ENCODE assay signal across 8 cellular contexts in genomic region chr3:49017229-49017615, GRCh38. TPM values are rescaled to one million over a fixed set of nuclear protein-coding genes. Genes with fewer than 3 reads are reported as not detected.
DNase-seq lines count a peak whose midpoint lies in the region; ATAC-seq and TF ChIP-seq lines count a peak whose summit lies in the region.

No MANE protein-coding gene starts in this region.

- H3K36me3 ChIP-seq in BJ (ENCODE audit: control insufficient read depth, insufficient read depth, low read length): peaks cover 32% of the 10 kb centered on the region
- peaks cover 42% of the 10 kb centered on the region for H3K36me3 ChIP-seq in IMR-90 (ENCODE audit: control insufficient read depth, insufficient read depth, low read length)
- H3K36me3 ChIP-seq in naive thymus-derived CD4-positive, alpha-beta T cell (ENCODE audit: control insufficient read depth in 2 of 3, insufficient read depth in 3 of 3, low read length in 3 of 3): peaks cover 0 to 52% (median 5%) of the 10 kb centered on the region in 3 experiments

- H3K27ac ChIP-seq in IMR-90 (ENCODE audit: insufficient read depth, low read length): peak overlapping the region; percentile 62; the same call in 1 of the 2 replicates
- peak overlapping the region; percentile 83 for H3K27ac ChIP-seq in naive thymus-derived CD4-positive, alpha-beta T cell (ENCODE audit: low read depth, low read length)

- no peaks in the 10 kb centered on the region for H3K9me3 Mint-ChIP-seq in central memory CD8-positive, alpha-beta T cell
- no peaks in the 10 kb centered on the region for H3K9me3 Mint-ChIP-seq in naive thymus-derived CD4-positive, alpha-beta T cell

- peak overlapping the region; percentile 26; the same call in 1 of the 2 replicates for H3K56ac ChIP-seq in IMR-90 (ENCODE audit: extremely low read depth, insufficient read depth, low read length)

- H2BK5ac ChIP-seq in IMR-90 (ENCODE audit: low read depth, low read length, poor library complexity, severe bottlenecking): peak overlapping the region; percentile 74

- no peak for ATAC-seq in IMR-90 (ENCODE audit: low read depth)
- no peak for ATAC-seq in central memory CD8-positive, alpha-beta T cell (replicated peaks; ENCODE audit: extremely low read depth, poor library complexity, severe bottlenecking)
- ATAC-seq in naive thymus-derived CD4-positive, alpha-beta T cell: no peak
- ATAC-seq in HG03565 (IDR thresholded peaks at IDR 0.05; ENCODE audit: unreplicated experiment): no peak
- ATAC-seq in GM18867 (IDR thresholded peaks at IDR 0.05; ENCODE audit: unreplicated experiment): no peak
- ATAC-seq in HG03442 (IDR thresholded peaks at IDR 0.05; ENCODE audit: unreplicated experiment): no peak

- peaks cover 20 to 81% of the 10 kb centered on the region in 2 experiments; a peak in 3 of 4 replicates for H3K79me1 ChIP-seq in IMR-90 (ENCODE audit: low read depth in 1 of 2, low read length in 2 of 2)

- H2AFZ ChIP-seq in IMR-90 (replicated peaks; ENCODE audit: low read length, poor library complexity): peak overlapping the region; percentile 98

- H3K27me3 ChIP-seq in BJ (ENCODE audit: control insufficient read depth, insufficient read depth, low read length): no peaks in the 10 kb centered on the region
- H3K27me3 ChIP-seq in IMR-90 (ENCODE audit: control insufficient read depth, insufficient read depth, low read length): no peaks in the 10 kb centered on the region
- H3K27me3 ChIP-seq in naive thymus-derived CD4-positive, alpha-beta T cell (ENCODE audit: control insufficient read depth in 2 of 2, insufficient read depth in 2 of 2, low read length in 2 of 2): no peaks in the 10 kb centered on the region

- peaks cover 26% of the 10 kb centered on the region for H3K4me1 Mint-ChIP-seq in central memory CD8-positive, alpha-beta T cell
- peaks cover 13 to 39% (median 29%) of the 10 kb centered on the region in 7 donors for H3K4me1 Mint-ChIP-seq in naive thymus-derived CD4-positive, alpha-beta T cell

- no peak overlapping the region for H2BK15ac ChIP-seq in IMR-90 (ENCODE audit: low read depth, low read length)

- intact Hi-C loops in IMR-90 (cut with micrococcal nuclease): no loop called here
- intact Hi-C loops in naive thymus-derived CD4-positive, alpha-beta T cell (cut with micrococcal nuclease): no loop called here

- BruUV-seq in IMR-90 (replicated peaks; lab: Mats Ljungman, UMichigan): no TSS peak

- H3K9me1 ChIP-seq in IMR-90 (ENCODE audit: insufficient read depth, low read length): peaks cover 9% of the 10 kb centered on the region

- peak overlapping the region; percentile 58; the same call in 1 of the 2 replicates for H3K23ac ChIP-seq in IMR-90 (ENCODE audit: low read depth, low read length)

- no peak for TF ChIP-seq CTCF in BJ (IDR thresholded peaks at IDR 0.05; ENCODE audit: insufficient read depth, low read depth, low read length)
- no peak for TF ChIP-seq CTCF in IMR-90 (conservative IDR thresholded peaks at IDR 0.05; ENCODE audit: low read depth, low read length)

- dilution Hi-C loops in IMR-90 (cut with HindIII; ENCODE audit: low sequenced_read_pairs, unreplicated experiment): no loop called here

- H3K18ac ChIP-seq in IMR-90 (ENCODE audit: low read depth, low read length): no peak overlapping the region

- H3K9me3 ChIP-seq in IMR-90 (ENCODE audit: control insufficient read depth, insufficient read depth, low read length): no peaks in the 10 kb centered on the region
- no peaks in the 10 kb centered on the region for H3K9me3 ChIP-seq in naive thymus-derived CD4-positive, alpha-beta T cell (ENCODE audit: control insufficient read depth in 2 of 3, low read length in 3 of 3)

- peak overlapping the region; percentile 69 for H3K27ac Mint-ChIP-seq in central memory CD8-positive, alpha-beta T cell (ENCODE audit: low read depth)
- H3K27ac Mint-ChIP-seq in naive thymus-derived CD4-positive, alpha-beta T cell: peak overlapping the region; percentile 19 to 85 (median 63)

- peak overlapping the region; percentile 47; the same call in 1 of the 2 replicates for H4K5ac ChIP-seq in IMR-90 (ENCODE audit: low read depth, low read length)

- H3K9ac ChIP-seq in IMR-90 (ENCODE audit: low read depth, low read length): peak overlapping the region; percentile 50

- peak overlapping the region; percentile 52 for H2AK5ac ChIP-seq in IMR-90 (ENCODE audit: low read depth, low read length)

- peaks cover 13% of the 10 kb centered on the region for H3K4me1 ChIP-seq in IMR-90 (ENCODE audit: control insufficient read depth, insufficient read depth, low read length)
- H3K4me1 ChIP-seq in naive thymus-derived CD4-positive, alpha-beta T cell (ENCODE audit: control insufficient read depth in 2 of 2, insufficient read depth in 2 of 2, low read length in 2 of 2): peaks cover 19 to 20% of the 10 kb centered on the region in 2 donors

- H3K4me2 ChIP-seq in IMR-90 (ENCODE audit: low read depth, low read length): peak overlapping the region; percentile 96

- H3K36me3 Mint-ChIP-seq in central memory CD8-positive, alpha-beta T cell (ENCODE audit: insufficient read depth): peaks cover 29% of the 10 kb centered on the region
- peaks cover 0 to 14% (median 3%) of the 10 kb centered on the region in 5 donors for H3K36me3 Mint-ChIP-seq in naive thymus-derived CD4-positive, alpha-beta T cell

- in situ Hi-C loops in IMR-90 (cut with MboI; ENCODE audit: low sequenced_read_pairs): no loop called here

- H3K4me3 ChIP-seq in BJ (ENCODE audit: low read depth, low read length): peak overlapping the region; percentile 70
- H3K4me3 ChIP-seq in IMR-90 (ENCODE audit: insufficient read depth, low read depth, low read length): peak overlapping the region; percentile 95
- peak overlapping the region; percentile 84 for H3K4me3 ChIP-seq in naive thymus-derived CD4-positive, alpha-beta T cell (ENCODE audit: low read length)

- peaks cover 29% of the 10 kb centered on the region for H4K20me1 ChIP-seq in IMR-90 (ENCODE audit: insufficient read depth, low read length)

- no peak for TF ChIP-seq POLR2A in IMR-90 (IDR thresholded peaks at IDR 0.05; ENCODE audit: low read depth, low read length)

- CTCF ChIA-PET in BJ (lab: Yijun Ruan, JAX): interaction anchor here (2.2 to 6.6 kb wide), 2 partner anchors 9 to 27 kb away, joined by 13 to 60 read pairs; partner anchors contain the start of genes P4HTM and WDR6
- CTCF ChIA-PET in IMR-90 (lab: Yijun Ruan, JAX): no interaction called here
- CTCF ChIA-PET in naive thymus-derived CD4-positive, alpha-beta T cell (lab: Charles Lee): interaction anchor here (1.0 to 1.6 kb wide), 3 partner anchors 10 to 29 kb away, joined by 3 to 9 read pairs (median 6); partner anchors contain the start of gene WDR6

- H3K4me3 Mint-ChIP-seq in central memory CD8-positive, alpha-beta T cell: peak overlapping the region; percentile 98
- H3K4me3 Mint-ChIP-seq in naive thymus-derived CD4-positive, alpha-beta T cell: peak overlapping the region; percentile 75 to 97 (median 91)

- no peak overlapping the region for H2BK120ac ChIP-seq in IMR-90 (ENCODE audit: low read depth, low read length)

- peak overlapping the region; percentile 58 for H3K4ac ChIP-seq in IMR-90 (ENCODE audit: low read depth, low read length)

- H4K91ac ChIP-seq in IMR-90 (ENCODE audit: insufficient read depth, low read depth, low read length): peak overlapping the region; percentile 58; the same call in 1 of the 2 replicates

- DNase-seq in BJ (ENCODE audit: low read depth) (no peak), IMR-90 (no peak), GM19240 (ENCODE audit: insufficient read length, low spot score) (no peak)
- no peak for DNase-seq in central memory CD8-positive, alpha-beta T cell (ENCODE audit: low spot score in 2 of 2)
- DNase-seq in naive thymus-derived CD4-positive, alpha-beta T cell: no peak

- no peaks in the 10 kb centered on the region for H3K27me3 Mint-ChIP-seq in central memory CD8-positive, alpha-beta T cell
- H3K27me3 Mint-ChIP-seq in naive thymus-derived CD4-positive, alpha-beta T cell: peaks cover 0 to 2% (median 0%) of the 10 kb centered on the region in 5 donors

- POLR2A ChIA-PET in BJ (lab: Charles Lee) (no interaction called here), IMR-90 (lab: Charles Lee; ENCODE audit: unreplicated experiment) (interaction anchor here (0.5 to 2.4 kb wide), 2 partner anchors 9 to 327 kb away, joined by 4 to 13 read pairs; partner anchors contain the start of gene WDR6)
- POLR2A ChIA-PET in naive thymus-derived CD4-positive, alpha-beta T cell (lab: Charles Lee): interaction anchor here (0.5 to 11.9 kb wide), 8 partner anchors 8 to 148 kb away, joined by 3 to 247 read pairs (median 4); partner anchors contain the start of genes IMPDH2, P4HTM, QRICH1 and WDR6

- peak overlapping the region; percentile 97 for H2AK9ac ChIP-seq in IMR-90 (replicated peaks; ENCODE audit: low read depth, low read length, poor library complexity)

- peak overlapping the region; percentile 70 to 98; a peak in 2 of 4 replicates for H4K8ac ChIP-seq in IMR-90 (ENCODE audit: low read depth in 2 of 2, low read length in 2 of 2)

- no peak overlapping the region for H2BK20ac ChIP-seq in IMR-90 (ENCODE audit: low read depth, low read length)

- TF ChIP-seq RAD21 in IMR-90 (IDR thresholded peaks at IDR 0.05; ENCODE audit: low read length): no peak

- H3K14ac ChIP-seq in IMR-90 (replicated peaks; ENCODE audit: low read depth, low read length): peak overlapping the region; percentile 8; the same call in 1 of the 2 replicates

- no CpG with 5 or more reads among the region's 2 CpGs for WGBS in IMR-90 (ENCODE audit: extremely low coverage in 2 of 2, insufficient read length in 1 of 2), 2 experiments

RNA-seq across cellular contexts. Expression of gene DALRD3, which starts 1.2 kb away (rescaled TPM):
- polyA plus RNA-seq in BJ (2011; rRNA removed): 46.8 and 59.6 TPM in 2 replicates
- 35.6 and 56.9 TPM in 2 replicates for polyA minus RNA-seq in BJ (2011; rRNA and poly(A)+ RNA removed)
- 27.8 and 28.3 TPM in 2 replicates for total RNA-seq in IMR-90 (2012; rRNA removed)
- polyA plus RNA-seq in IMR-90 (2012; rRNA removed): 42.2 and 43.5 TPM in 2 replicates
- 33.8 and 36.4 TPM in 2 replicates for polyA plus RNA-seq in IMR-90 (2012; cell fraction: cytosol; rRNA removed)
- 116 and 195 TPM in 2 replicates for polyA plus RNA-seq in IMR-90 (2012; cell fraction: nucleus; rRNA removed; ENCODE audit: low replicate concordance)
- total RNA-seq in naive thymus-derived CD4-positive, alpha-beta T cell: 10 to 100 TPM; 18.9 to 28.6 (median 24.1) TPM
- 10 to 100 TPM; 24.2 to 24.6 TPM for polyA plus RNA-seq in naive thymus-derived CD4-positive, alpha-beta T cell

RNA-seq across cellular contexts. Expression of gene NDUFAF3, which starts 4.7 kb away (rescaled TPM):
- 65.1 and 89.5 TPM in 2 replicates for polyA plus RNA-seq in BJ (2011; rRNA removed)
- polyA minus RNA-seq in BJ (2011; rRNA and poly(A)+ RNA removed): 60.8 and 71.1 TPM in 2 replicates
- total RNA-seq in IMR-90 (2012; rRNA removed): 26.5 and 43.3 TPM in 2 replicates
- polyA plus RNA-seq in IMR-90 (2012; rRNA removed): 112 and 137 TPM in 2 replicates
- polyA plus RNA-seq in IMR-90 (2012; cell fraction: cytosol; rRNA removed): 38.6 and 96.1 TPM in 2 replicates
- polyA plus RNA-seq in IMR-90 (2012; cell fraction: nucleus; rRNA removed; ENCODE audit: low replicate concordance): 22.8 and 47.7 TPM in 2 replicates
- total RNA-seq in naive thymus-derived CD4-positive, alpha-beta T cell: 100 to 1,000 TPM in 1 of 5 experiments, 10 to 100 TPM in 4; 63.8 to 110 (median 89.3) TPM
- polyA plus RNA-seq in naive thymus-derived CD4-positive, alpha-beta T cell: 100 to 1,000 TPM; 191 to 205 TPM

RNA-seq across cellular contexts. Expression of gene WDR6, which starts 10.0 kb away (rescaled TPM):
- 100 and 164 TPM in 2 replicates for polyA plus RNA-seq in BJ (2011; rRNA removed)
- 94.1 and 135 TPM in 2 replicates for polyA minus RNA-seq in BJ (2011; rRNA and poly(A)+ RNA removed)
- 55.8 and 60.9 TPM in 2 replicates for total RNA-seq in IMR-90 (2012; rRNA removed)
- 160 and 172 TPM in 2 replicates for polyA plus RNA-seq in IMR-90 (2012; rRNA removed)
- polyA plus RNA-seq in IMR-90 (2012; cell fraction: cytosol; rRNA removed): 97.3 and 121 TPM in 2 replicates
- polyA plus RNA-seq in IMR-90 (2012; cell fraction: nucleus; rRNA removed; ENCODE audit: low replicate concordance): 1,034 and 1,622 TPM in 2 replicates
- 100 to 1,000 TPM; 170 to 335 (median 204) TPM for total RNA-seq in naive thymus-derived CD4-positive, alpha-beta T cell
- polyA plus RNA-seq in naive thymus-derived CD4-positive, alpha-beta T cell: 100 to 1,000 TPM; 147 to 152 TPM

RNA-seq across cellular contexts. Expression of gene IMPDH2, which starts 12.0 kb away (rescaled TPM):
- polyA plus RNA-seq in BJ (2011; rRNA removed) (280 and 395 TPM in 2 replicates), IMR-90 (2012; rRNA removed) (190 and 194 TPM in 2 replicates)
- polyA minus RNA-seq in BJ (2011; rRNA and poly(A)+ RNA removed): 200 and 358 TPM in 2 replicates
- total RNA-seq in IMR-90 (2012; rRNA removed): 268 and 296 TPM in 2 replicates
- polyA plus RNA-seq in IMR-90 (2012; cell fraction: cytosol; rRNA removed): 126 and 176 TPM in 2 replicates
- 254 and 364 TPM in 2 replicates for polyA plus RNA-seq in IMR-90 (2012; cell fraction: nucleus; rRNA removed; ENCODE audit: low replicate concordance)
- total RNA-seq in naive thymus-derived CD4-positive, alpha-beta T cell: 100 to 1,000 TPM; 102 to 206 (median 121) TPM
- 100 to 1,000 TPM; 109 to 123 TPM for polyA plus RNA-seq in naive thymus-derived CD4-positive, alpha-beta T cell

RNA-seq across cellular contexts. Expression of gene P4HTM, which starts 27.2 kb away (rescaled TPM):
- polyA plus RNA-seq in BJ (2011; rRNA removed) (25.8 and 38.4 TPM in 2 replicates), IMR-90 (2012; rRNA removed) (26.1 and 29.7 TPM in 2 replicates)
- 18.6 and 28.6 TPM in 2 replicates for polyA minus RNA-seq in BJ (2011; rRNA and poly(A)+ RNA removed)
- total RNA-seq in IMR-90 (2012; rRNA removed): 10.4 and 11.1 TPM in 2 replicates
- 18.8 and 34.8 TPM in 2 replicates for polyA plus RNA-seq in IMR-90 (2012; cell fraction: cytosol; rRNA removed)
- polyA plus RNA-seq in IMR-90 (2012; cell fraction: nucleus; rRNA removed; ENCODE audit: low replicate concordance): 99.3 and 171 TPM in 2 replicates
- total RNA-seq in naive thymus-derived CD4-positive, alpha-beta T cell: 10 to 100 TPM; 37.9 to 74.7 (median 53.1) TPM
- 10 to 100 TPM; 19.7 to 28.0 TPM for polyA plus RNA-seq in naive thymus-derived CD4-positive, alpha-beta T cell
